ENCODE assay signal across 8 cellular contexts in genomic region chr12:1318327-1319031, GRCh38.
A peak's percentile ranks its signal among the peaks of the same experiment; 100 is the strongest.
DNase-seq lines count a peak whose midpoint lies in the region; ATAC-seq and TF ChIP-seq lines count a peak whose summit lies in the region.

No MANE protein-coding gene starts in this region.

- H3K4me1 ChIP-seq in HAP-1: peaks cover 16% of the 10 kb centered on the region
- peaks cover 5% of the 10 kb centered on the region for H3K4me1 ChIP-seq in fibroblast of lung (ENCODE audit: control insufficient read depth, extremely low read depth, insufficient read depth, low read length)

- H3K27ac Mint-ChIP-seq in progenitor cell of endocrine pancreas: peak overlapping the region; percentile 65

- H3K4me3 Mint-ChIP-seq in progenitor cell of endocrine pancreas (ENCODE audit: low read depth): peak overlapping the region; percentile 8

- H3K27ac ChIP-seq in fibroblast of lung (ENCODE audit: insufficient read depth, low read length): peak overlapping the region; percentile 45

- peaks cover 27% of the 10 kb centered on the region for H3K36me3 Mint-ChIP-seq in progenitor cell of endocrine pancreas (ENCODE audit: insufficient read depth)

- DNase-seq in HAP-1 (ENCODE audit: low spot score in 2 of 2) (peak; percentile 56 to 64), NCI-H774 (lab: John Stamatoyannopoulos, UW) (peak; percentile 98), fibroblast of lung (ENCODE audit: low read depth in 2 of 2) (peak; percentile 53 to 72), progenitor cell of endocrine pancreas (ENCODE audit: low spot score, unreplicated experiment) (no peak), GM19240 (ENCODE audit: insufficient read length, low spot score) (no peak)
- DNase-seq in stimulated activated CD4-positive, alpha-beta T cell treated with anti-CD3 and anti-CD28 coated beads, Interleukin-2, amount 100 ng/mL, for 24 hours: no peak

- H3K27me3 ChIP-seq in HAP-1 (ENCODE audit: low read depth) (no peaks in the 10 kb centered on the region), fibroblast of lung (ENCODE audit: control insufficient read depth, insufficient read depth, low read length) (no peaks in the 10 kb centered on the region)

- H3K4me3 ChIP-seq in HAP-1 (no peak overlapping the region), fibroblast of lung (replicated peaks in 1 of 4; ENCODE audit: control extremely low read depth in 1 of 4, insufficient read depth in 1 of 4, low read depth in 3 of 4, low read length in 4 of 4) (peak overlapping the region in 3 of 4 experiments; percentile 0 to 19 (median 4))

- TF ChIP-seq CTCF in fibroblast of lung (conservative IDR thresholded peaks at IDR 0.05 in 1 of 2, IDR thresholded peaks at IDR 0.05 in 1 of 2; ENCODE audit: low read depth in 1 of 2, low read length in 2 of 2) (no peak), progenitor cell of endocrine pancreas (IDR thresholded peaks at IDR 0.05; ENCODE audit: unreplicated experiment) (no peak)

- H3K4me1 Mint-ChIP-seq in progenitor cell of endocrine pancreas (ENCODE audit: low read depth): peaks cover 14% of the 10 kb centered on the region

- H3K4me2 ChIP-seq in fibroblast of lung (ENCODE audit: extremely low read depth, insufficient read depth, low read length): peak overlapping the region; percentile 88

- no peak overlapping the region for H3K9ac ChIP-seq in fibroblast of lung (ENCODE audit: insufficient read depth, low read length)

- H4K20me1 ChIP-seq in fibroblast of lung (ENCODE audit: control insufficient read depth, extremely low read depth, insufficient read depth, low read length): no peaks in the 10 kb centered on the region

- H3K36me3 ChIP-seq in HAP-1 (replicated peaks) (no peaks in the 10 kb centered on the region), fibroblast of lung (ENCODE audit: control insufficient read depth, insufficient read depth, low read length) (no peaks in the 10 kb centered on the region)

- in situ Hi-C loops in HAP-1 (cut with MboI; ENCODE audit: low sequenced_read_pairs): no loop called here

- peak overlapping the region; percentile 14 for H2AFZ ChIP-seq in fibroblast of lung (ENCODE audit: low read length)

- H3K79me2 ChIP-seq in fibroblast of lung (ENCODE audit: control insufficient read depth, insufficient read depth, low read length): no peaks in the 10 kb centered on the region

- ATAC-seq in HG03469 (IDR thresholded peaks at IDR 0.05; ENCODE audit: unreplicated experiment) (no peak), GM18519 (IDR thresholded peaks at IDR 0.05; ENCODE audit: low FRiP score, unreplicated experiment) (no peak)

- peaks cover 4% of the 10 kb centered on the region for H3K9me3 Mint-ChIP-seq in progenitor cell of endocrine pancreas (ENCODE audit: low read depth)

- no peaks in the 10 kb centered on the region for H3K27me3 Mint-ChIP-seq in progenitor cell of endocrine pancreas

- no peaks in the 10 kb centered on the region for H3K9me3 ChIP-seq in HAP-1
- no peaks in the 10 kb centered on the region for H3K9me3 ChIP-seq in fibroblast of lung (ENCODE audit: control insufficient read depth, insufficient read depth, low read depth, low read length)

Comparison
In these comparisons a context has a peak if more than half of its experiments do, and no peak if none do; other contexts are left out.
1. DNase-seq: peak in HAP-1 (2 of 2), NCI-H774 (single experiment) and fibroblast of lung (2 of 2); none in progenitor cell of endocrine pancreas (single experiment), stimulated activated CD4-positive, alpha-beta T cell treated with anti-CD3 and anti-CD28 coated beads, Interleukin-2, amount 100 ng/mL, for 24 hours (0 of 2) and GM19240 (single experiment).